ENCODE assay signal across 14 cellular contexts in genomic region chr1:117569956-117570355, GRCh38. TPM values are rescaled to one million over a fixed set of nuclear protein-coding genes. Genes with fewer than 3 reads are reported as not detected.
DNase-seq lines count a peak whose midpoint lies in the region; ATAC-seq and TF ChIP-seq lines count a peak whose summit lies in the region.
"Had no signal": no experiment of that assay in that cellular context is flagged by ENCODE, and none has a peak within 500 bp of the region (broad histone marks: within the 10 kb centered on the region; RNA-seq: fewer than 3 reads in every experiment).

No MANE protein-coding gene starts in this region.

- WGBS in thyroid gland, 2 donors, result 76 to 81% methylated on average over 2 of the region's 2 CpGs

- H3K9ac ChIP-seq in PC-3 (ENCODE audit: low read length), result no peak overlapping the region
- no peak overlapping the region for H3K9ac ChIP-seq in adipocyte (ENCODE audit: low read length)
- H3K9ac ChIP-seq: BLaER1 had no signal

- H3K27ac ChIP-seq in PC-3 (ENCODE audit: low read length), result no peak overlapping the region
- peak overlapping the region; percentile 64 to 87 (median 80) for H3K27ac ChIP-seq in thyroid gland
- H3K27ac ChIP-seq: BLaER1 had no signal

- DNase-seq in PC-3 (no peak), adipocyte (ENCODE audit: low read depth) (peak; percentile 14), fibroblast of the aortic adventitia (ENCODE audit: low read depth) (peak; percentile 52), thyroid gland (no peak), COLO829 (ENCODE audit: low spot score) (no peak)
- DNase-seq: 8988T; AML-193; CD8-positive, alpha-beta memory T cell; DMS53; GF-D8 had no signal

- H3K79me2 ChIP-seq in PC-3 (ENCODE audit: low read length), result no peaks in the 10 kb centered on the region

- no peaks in the 10 kb centered on the region for H3K27me3 ChIP-seq in PC-3 (ENCODE audit: low read length)
- H3K27me3 ChIP-seq in adipocyte (replicated peaks; ENCODE audit: control insufficient read depth, insufficient read depth, low read length), result peaks cover 5% of the 10 kb centered on the region
- no peaks in the 10 kb centered on the region for H3K27me3 ChIP-seq in thyroid gland
- H3K27me3 ChIP-seq: BLaER1 had no signal

- H3K36me3 ChIP-seq in PC-3 (ENCODE audit: low read depth, low read length) (no peaks in the 10 kb centered on the region), adipocyte (ENCODE audit: control insufficient read depth, insufficient read depth, low read length, severe bottlenecking) (no peaks in the 10 kb centered on the region), thyroid gland (no peaks in the 10 kb centered on the region)
- H3K36me3 ChIP-seq: BLaER1 had no signal

- TF ChIP-seq CTCF in PC-3 (conservative IDR thresholded peaks at IDR 0.05; ENCODE audit: low read depth, low read length), result no peak
- no peak for TF ChIP-seq CTCF in fibroblast of the aortic adventitia (IDR thresholded peaks at IDR 0.05; ENCODE audit: insufficient read depth, low read length)
- TF ChIP-seq CTCF in thyroid gland (IDR thresholded peaks at IDR 0.05), result no peak

- no peaks in the 10 kb centered on the region for H4K20me1 ChIP-seq in PC-3 (ENCODE audit: low read length)
- H4K20me1 ChIP-seq: BLaER1 had no signal

- no peak overlapping the region for H3K4me3 ChIP-seq in PC-3 (ENCODE audit: low read length)
- no peak overlapping the region for H3K4me3 ChIP-seq in adipocyte (ENCODE audit: low read length)
- H3K4me3 ChIP-seq in fibroblast of the aortic adventitia (ENCODE audit: low read depth, low read length), result no peak overlapping the region
- no peak overlapping the region for H3K4me3 ChIP-seq in thyroid gland (replicated peaks in 1 of 3)
- H3K4me3 ChIP-seq: BLaER1, GM23338 had no signal

- CTCF ChIA-PET in PC-3 (lab: Charles Lee), result no interaction called here

- intact Hi-C loops in PC-3 (cut with micrococcal nuclease), result no loop called here
- intact Hi-C loops in thyroid gland (cut with DNase I), result no loop called here

- BruUV-seq in PC-3 (replicated peaks; lab: Mats Ljungman, UMichigan), result no TSS peak

- peak overlapping the region; percentile 35; the same call in 1 of the 2 replicates for H2AFZ ChIP-seq in PC-3 (ENCODE audit: low read length)

- H3F3A ChIP-seq in PC-3 (ENCODE audit: low read length, unreplicated experiment), result no peaks in the 10 kb centered on the region

- peaks cover 22% of the 10 kb centered on the region for H3K4me1 ChIP-seq in PC-3 (ENCODE audit: insufficient read depth, low read length)
- H3K4me1 ChIP-seq in adipocyte (ENCODE audit: control insufficient read depth, insufficient read depth, low read length), result peaks cover 22% of the 10 kb centered on the region
- peaks cover 15 to 33% of the 10 kb centered on the region in 2 donors for H3K4me1 ChIP-seq in thyroid gland
- H3K4me1 ChIP-seq: BLaER1 had no signal

- no peak for TF ChIP-seq POLR2A in thyroid gland (IDR thresholded peaks at IDR 0.05)

- no peaks in the 10 kb centered on the region for H3K9me3 ChIP-seq in PC-3 (ENCODE audit: low read length)
- no peaks in the 10 kb centered on the region for H3K9me3 ChIP-seq in adipocyte (ENCODE audit: control insufficient read depth, low read length)
- no peaks in the 10 kb centered on the region for H3K9me3 ChIP-seq in thyroid gland
- H3K9me3 ChIP-seq: BLaER1 had no signal

- ATAC-seq in PC-3, result no peak
- no peak for ATAC-seq in HG03460 (IDR thresholded peaks at IDR 0.05; ENCODE audit: unreplicated experiment)
- no peak for ATAC-seq in HG03139 (IDR thresholded peaks at IDR 0.05; ENCODE audit: unreplicated experiment)
- ATAC-seq: GM23338 had no signal

- POLR2A ChIA-PET in PC-3 (lab: Charles Lee; ENCODE audit: unreplicated experiment), result no interaction called here

- no peaks in the 10 kb centered on the region for H3K9me2 ChIP-seq in PC-3 (replicated peaks; ENCODE audit: low read length)

- H3K4me2 ChIP-seq in PC-3 (ENCODE audit: low read length), result no peak overlapping the region
- H3K4me2 ChIP-seq: BLaER1, GM23338 had no signal

RNA-seq across cellular contexts. Expression of gene TENT5C, which starts 35.9 kb away (rescaled TPM):
- total RNA-seq in PC-3 (2014; rRNA removed) (2.2 and 2.4 TPM in 2 replicates), fibroblast of the aortic adventitia (ENCODE audit: low replicate concordance) (0.45 and 5.5 TPM in 2 replicates), thyroid gland (10 to 100 TPM; 14.8 to 30.4 (median 22.2) TPM)

Comparison
In these comparisons a context has a peak if more than half of its experiments do, and no peak if none do; other contexts are left out.
1. DNase-seq: peak in adipocyte (single experiment) and fibroblast of the aortic adventitia (single experiment); none in PC-3 (single experiment), thyroid gland (0 of 2) and COLO829 (single experiment).